Comparison of ENCODE assay signal across 1 cellular context in the genomic region with DNA sequence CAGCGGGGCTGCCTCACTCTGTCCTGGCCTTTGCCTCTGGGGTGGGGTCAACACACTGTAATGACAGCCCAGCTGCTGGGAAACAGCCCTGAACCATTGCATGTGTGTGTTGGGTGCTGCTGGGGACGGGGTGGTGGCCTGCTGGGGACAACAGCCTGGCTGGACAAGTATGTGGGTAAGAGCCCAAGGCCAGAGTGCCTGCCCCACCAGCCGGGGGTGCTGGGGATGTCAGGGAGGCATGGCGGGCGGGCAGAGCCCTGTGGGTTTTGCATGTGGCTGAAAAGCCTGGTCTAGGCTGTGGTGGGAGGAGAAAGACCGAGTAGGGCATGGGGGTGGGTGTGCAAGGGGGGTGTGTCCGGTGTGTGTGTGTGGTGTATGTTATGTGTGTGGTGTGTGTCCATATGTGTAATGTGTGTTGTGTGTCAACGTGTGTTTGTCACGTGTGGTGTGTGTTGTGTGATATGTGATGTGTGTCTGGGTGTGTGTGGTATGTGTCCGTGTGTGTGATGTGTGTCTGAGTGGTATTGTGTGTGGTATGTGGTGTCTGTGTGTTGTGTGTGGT.
TF ChIP-seq lines count a peak whose summit lies in the region.

No MANE protein-coding gene starts in this region.

TF ChIP-seq in HEK293, 187 proteins besides CTCF, POLR2A, EP300 and RAD21 (continued from another document and continues in another):
- TF ChIP-seq ZNF610 (tag by site-specific recombination; IDR thresholded peaks at IDR 0.05; ENCODE audit: borderline replicate concordance) (no peak), ZNF37A (tag by site-specific recombination; IDR thresholded peaks at IDR 0.05) (no peak), ZNF704 (tag by site-specific recombination; IDR thresholded peaks at IDR 0.05) (no peak), ZNF558 (tag by site-specific recombination; IDR thresholded peaks at IDR 0.05) (no peak), ZNF148 (tag by site-specific recombination; IDR thresholded peaks at IDR 0.05; ENCODE audit: borderline replicate concordance) (no peak), WT1 (tag by site-specific recombination; IDR thresholded peaks at IDR 0.05) (no peak), ZNF670 (tag by site-specific recombination; IDR thresholded peaks at IDR 0.05; ENCODE audit: low read depth) (no peak), ZNF132 (tag by site-specific recombination; IDR thresholded peaks at IDR 0.05; ENCODE audit: borderline replicate concordance) (no peak), ZNF112 (tag by site-specific recombination; IDR thresholded peaks at IDR 0.05) (no peak), ZNF707 (tag by site-specific recombination; IDR thresholded peaks at IDR 0.05) (no peak), ZNF513 (tag by site-specific recombination; IDR thresholded peaks at IDR 0.05) (no peak), ZFHX2 (tag by site-specific recombination; conservative IDR thresholded peaks at IDR 0.05) (peak; percentile 54), MEIS1 (CRISPR knock-in tag; IDR thresholded peaks at IDR 0.05; ENCODE audit: borderline replicate concordance) (no peak), ZNF354C (tag by site-specific recombination; IDR thresholded peaks at IDR 0.05; ENCODE audit: borderline replicate concordance, low read depth) (0 out of 2 replicates have a peak, but pooled peaks have one; percentile 25), ZNF221 (tag by site-specific recombination; IDR thresholded peaks at IDR 0.05; ENCODE audit: borderline replicate concordance) (no peak), AEBP2 (tag by site-specific recombination; IDR thresholded peaks at IDR 0.05; ENCODE audit: borderline replicate concordance) (no peak), ZFP69B (tag by site-specific recombination; IDR thresholded peaks at IDR 0.05) (no peak), PATZ1 (tag by site-specific recombination; IDR thresholded peaks at IDR 0.05) (0 out of 2 replicates have a peak, but pooled peaks have one; percentile 33), ZNF175 (tag by site-specific recombination; IDR thresholded peaks at IDR 0.05) (no peak), ZNF157 (tag by site-specific recombination; IDR thresholded peaks at IDR 0.05) (no peak), ZNF174 (tag by site-specific recombination; IDR thresholded peaks at IDR 0.05) (no peak), BCL11A (tag by site-specific recombination; IDR thresholded peaks at IDR 0.05; ENCODE audit: low read depth) (no peak), ZNF266 (tag by site-specific recombination; IDR thresholded peaks at IDR 0.05; ENCODE audit: low read depth) (no peak), ZNF341 (tag by site-specific recombination; IDR thresholded peaks at IDR 0.05; ENCODE audit: low read depth) (peak; percentile 56; the same call in 1 of the 2 replicates), BCL6B (tag by site-specific recombination; IDR thresholded peaks at IDR 0.05) (0 out of 2 replicates have a peak, but pooled peaks have one; percentile 5)
- TF ChIP-seq, protein P1, sequence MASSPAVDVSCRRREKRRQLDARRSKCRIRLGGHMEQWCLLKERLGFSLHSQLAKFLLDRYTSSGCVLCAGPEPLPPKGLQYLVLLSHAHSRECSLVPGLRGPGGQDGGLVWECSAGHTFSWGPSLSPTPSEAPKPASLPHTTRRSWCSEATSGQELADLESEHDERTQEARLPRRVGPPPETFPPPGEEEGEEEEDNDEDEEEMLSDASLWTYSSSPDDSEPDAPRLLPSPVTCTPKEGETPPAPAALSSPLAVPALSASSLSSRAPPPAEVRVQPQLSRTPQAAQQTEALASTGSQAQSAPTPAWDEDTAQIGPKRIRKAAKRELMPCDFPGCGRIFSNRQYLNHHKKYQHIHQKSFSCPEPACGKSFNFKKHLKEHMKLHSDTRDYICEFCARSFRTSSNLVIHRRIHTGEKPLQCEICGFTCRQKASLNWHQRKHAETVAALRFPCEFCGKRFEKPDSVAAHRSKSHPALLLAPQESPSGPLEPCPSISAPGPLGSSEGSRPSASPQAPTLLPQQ (tag by site-specific recombination; IDR thresholded peaks at IDR 0.05), result no peak
- TF ChIP-seq, protein P2, sequence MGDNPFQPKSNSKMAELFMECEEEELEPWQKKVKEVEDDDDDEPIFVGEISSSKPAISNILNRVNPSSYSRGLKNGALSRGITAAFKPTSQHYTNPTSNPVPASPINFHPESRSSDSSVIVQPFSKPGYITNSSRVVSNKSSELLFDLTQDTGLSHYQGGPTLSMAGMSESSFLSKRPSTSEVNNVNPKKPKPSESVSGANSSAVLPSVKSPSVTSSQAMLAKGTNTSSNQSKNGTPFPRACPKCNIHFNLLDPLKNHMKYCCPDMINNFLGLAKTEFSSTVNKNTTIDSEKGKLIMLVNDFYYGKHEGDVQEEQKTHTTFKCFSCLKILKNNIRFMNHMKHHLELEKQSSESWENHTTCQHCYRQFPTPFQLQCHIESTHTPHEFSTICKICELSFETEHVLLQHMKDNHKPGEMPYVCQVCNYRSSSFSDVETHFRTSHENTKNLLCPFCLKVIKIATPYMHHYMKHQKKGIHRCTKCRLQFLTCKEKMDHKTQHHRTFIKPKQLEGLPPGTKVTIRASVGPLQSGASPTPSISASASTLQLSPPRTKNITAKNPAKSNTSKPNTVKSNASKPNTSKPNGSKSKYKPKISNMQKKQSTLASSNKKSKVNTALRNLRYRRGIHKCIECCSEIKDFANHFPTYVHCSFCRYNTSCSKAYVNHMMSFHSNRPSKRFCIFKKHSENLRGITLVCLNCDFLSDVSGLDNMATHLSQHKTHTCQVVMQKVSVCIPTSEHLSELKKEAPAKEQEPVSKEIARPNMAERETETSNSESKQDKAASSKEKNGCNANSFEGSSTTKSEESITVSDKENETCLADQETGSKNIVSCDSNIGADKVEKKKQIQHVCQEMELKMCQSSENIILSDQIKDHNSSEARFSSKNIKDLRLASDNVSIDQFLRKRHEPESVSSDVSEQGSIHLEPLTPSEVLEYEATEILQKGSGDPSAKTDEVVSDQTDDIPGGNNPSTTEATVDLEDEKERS (tag by site-specific recombination; IDR thresholded peaks at IDR 0.05), result no peak
- TF ChIP-seq, protein P3, sequence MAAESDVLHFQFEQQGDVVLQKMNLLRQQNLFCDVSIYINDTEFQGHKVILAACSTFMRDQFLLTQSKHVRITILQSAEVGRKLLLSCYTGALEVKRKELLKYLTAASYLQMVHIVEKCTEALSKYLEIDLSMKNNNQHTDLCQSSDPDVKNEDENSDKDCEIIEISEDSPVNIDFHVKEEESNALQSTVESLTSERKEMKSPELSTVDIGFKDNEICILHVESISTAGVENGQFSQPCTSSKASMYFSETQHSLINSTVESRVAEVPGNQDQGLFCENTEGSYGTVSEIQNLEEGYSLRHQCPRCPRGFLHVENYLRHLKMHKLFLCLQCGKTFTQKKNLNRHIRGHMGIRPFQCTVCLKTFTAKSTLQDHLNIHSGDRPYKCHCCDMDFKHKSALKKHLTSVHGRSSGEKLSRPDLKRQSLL (tag by site-specific recombination; IDR thresholded peaks at IDR 0.05), result no peak
